ENCODE assay signal across 16 cellular contexts in genomic region chr15:85072917-85073316, GRCh38.
DNase-seq lines count a peak whose midpoint lies in the region; ATAC-seq and TF ChIP-seq lines count a peak whose summit lies in the region.
"Had no signal": no experiment of that assay in that cellular context is flagged by ENCODE, and none has a peak within 500 bp of the region (broad histone marks: within the 10 kb centered on the region; RNA-seq: fewer than 3 reads in every experiment).

No MANE protein-coding gene starts in this region.

- intact Hi-C loops in IMR-90 (cut with micrococcal nuclease) = no loop called here
- intact Hi-C loops in sciatic nerve (cut with DNase I) = no loop called here

- peak overlapping the region; percentile 10 for H2BK5ac ChIP-seq in IMR-90 (ENCODE audit: low read depth, low read length, poor library complexity, severe bottlenecking)

- H3K4me3 Mint-ChIP-seq in activated naive CD8-positive, alpha-beta T cell treated with anti-CD3 and anti-CD28 coated beads, Interleukin-2, amount 50 U/mL, for 24 hours = peak overlapping the region; percentile 7
- H3K4me3 Mint-ChIP-seq in stimulated activated naive CD8-positive, alpha-beta T cell treated with anti-CD3 and anti-CD28 coated beads, Interleukin-15, amount 100 ng/mL, for 72 hours = peak overlapping the region; percentile 56 to 79
- H3K4me3 Mint-ChIP-seq: CD14-positive monocyte, HFFc6 had no signal

- no peak overlapping the region for H3K56ac ChIP-seq in IMR-90 (ENCODE audit: extremely low read depth, insufficient read depth, low read length)

- no peaks in the 10 kb centered on the region for H3K9me3 Mint-ChIP-seq in activated naive CD4-positive, alpha-beta T cell treated with anti-CD3 and anti-CD28 coated beads, Interleukin-2, amount 50 U/mL, for 72 hours
- H3K9me3 Mint-ChIP-seq in activated naive CD8-positive, alpha-beta T cell treated with anti-CD3 and anti-CD28 coated beads, Interleukin-2, amount 50 U/mL, for 24 hours = no peaks in the 10 kb centered on the region
- no peaks in the 10 kb centered on the region for H3K9me3 Mint-ChIP-seq in stimulated activated naive CD8-positive, alpha-beta T cell treated with anti-CD3 and anti-CD28 coated beads, Interleukin-15, amount 100 ng/mL, for 72 hours
- H3K9me3 Mint-ChIP-seq: CD14-positive monocyte, HFFc6 had no signal

- H3K14ac ChIP-seq in IMR-90 (replicated peaks; ENCODE audit: low read depth, low read length) = no peak overlapping the region

- no peaks in the 10 kb centered on the region for H3K9me3 ChIP-seq in IMR-90 (ENCODE audit: control insufficient read depth, insufficient read depth, low read length)

- peaks cover 3% of the 10 kb centered on the region; the same call in 1 of the 2 replicates for H3K4me1 ChIP-seq in IMR-90 (ENCODE audit: control insufficient read depth, insufficient read depth, low read length)

- H3K4me3 ChIP-seq in IMR-90 (ENCODE audit: insufficient read depth, low read depth, low read length) = no peak overlapping the region

- H3K4me1 Mint-ChIP-seq in activated naive CD8-positive, alpha-beta T cell treated with anti-CD3 and anti-CD28 coated beads, Interleukin-2, amount 50 U/mL, for 24 hours = peaks cover 17% of the 10 kb centered on the region
- peaks cover 25% of the 10 kb centered on the region for H3K4me1 Mint-ChIP-seq in stimulated activated naive CD8-positive, alpha-beta T cell treated with anti-CD3 and anti-CD28 coated beads, Interleukin-15, amount 100 ng/mL, for 72 hours
- H3K4me1 Mint-ChIP-seq: CD14-positive monocyte had no signal

- POLR2A ChIA-PET in IMR-90 (lab: Charles Lee; ENCODE audit: unreplicated experiment) = no interaction called here

- no peak overlapping the region for H3K4me2 ChIP-seq in IMR-90 (ENCODE audit: low read depth, low read length)
- H3K4me2 ChIP-seq: KMS-11 had no signal

- H2AFZ ChIP-seq in IMR-90 (replicated peaks; ENCODE audit: low read length, poor library complexity) = no peak overlapping the region

- peaks cover 6% of the 10 kb centered on the region; the same call in 1 of the 2 replicates for H3K9me1 ChIP-seq in IMR-90 (ENCODE audit: insufficient read depth, low read length)

- H3K36me3 ChIP-seq in IMR-90 (ENCODE audit: control insufficient read depth, insufficient read depth, low read length) = peaks cover 10% of the 10 kb centered on the region

- CTCF ChIA-PET in IMR-90 (lab: Yijun Ruan, JAX) = interaction anchor here (0.8 kb wide), 2 partner anchors 9 to 12 kb away, joined by 3 to 4 read pairs; no protein-coding TSS in a partner anchor

- no peak for TF ChIP-seq POLR2A in IMR-90 (IDR thresholded peaks at IDR 0.05; ENCODE audit: low read depth, low read length)

- H3K23ac ChIP-seq in IMR-90 (ENCODE audit: low read depth, low read length) = no peak overlapping the region

- H3K27me3 Mint-ChIP-seq in activated naive CD8-positive, alpha-beta T cell treated with anti-CD3 and anti-CD28 coated beads, Interleukin-2, amount 50 U/mL, for 24 hours = no peaks in the 10 kb centered on the region
- no peaks in the 10 kb centered on the region for H3K27me3 Mint-ChIP-seq in stimulated activated naive CD8-positive, alpha-beta T cell treated with anti-CD3 and anti-CD28 coated beads, Interleukin-15, amount 100 ng/mL, for 72 hours

- TF ChIP-seq CTCF in IMR-90 (conservative IDR thresholded peaks at IDR 0.05; ENCODE audit: low read depth, low read length) = no peak

- no peak overlapping the region for H4K8ac ChIP-seq in IMR-90 (ENCODE audit: low read depth in 2 of 2, low read length in 2 of 2)

- in situ Hi-C loops in IMR-90 (cut with MboI; ENCODE audit: low sequenced_read_pairs) = loop anchor here (10.0 kb wide), 1 partner anchor 58 kb away; no protein-coding TSS in a partner anchor

- DNase-seq in activated naive CD4-positive, alpha-beta T cell treated with anti-CD3 and anti-CD28 coated beads, Interleukin-2, amount 50 U/mL, for 72 hours (ENCODE audit: low spot score in 2 of 2) = no peak
- DNase-seq in activated naive CD4-positive, alpha-beta T cell treated with anti-CD3 and anti-CD28 coated beads, Interleukin-2, amount 50 U/mL, for 16 hours = no peak
- DNase-seq in IMR-90 (no peak), sciatic nerve (ENCODE audit: low spot score) (no peak)
- no peak for DNase-seq in activated naive CD8-positive, alpha-beta T cell treated with anti-CD3 and anti-CD28 coated beads, Interleukin-2, amount 50 U/mL, for 24 hours
- DNase-seq in stimulated activated naive CD8-positive, alpha-beta T cell treated with anti-CD3 and anti-CD28 coated beads, Interleukin-15, amount 100 ng/mL, for 72 hours = no peak
- DNase-seq: DMS79, H7, NCI-H1417, NCI-H187, NCI-H2227 treated with DMSO at 0.1 percent for 48 hours, NCI-H510A treated with DMSO at 0.1 percent for 48 hours had no signal

- no peaks in the 10 kb centered on the region for H4K20me1 ChIP-seq in IMR-90 (ENCODE audit: insufficient read depth, low read length)

- H3K36me3 Mint-ChIP-seq in activated naive CD4-positive, alpha-beta T cell treated with anti-CD3 and anti-CD28 coated beads, Interleukin-2, amount 50 U/mL, for 72 hours = peaks cover 0 to 10% of the 10 kb centered on the region in 2 donors
- H3K36me3 Mint-ChIP-seq in activated naive CD8-positive, alpha-beta T cell treated with anti-CD3 and anti-CD28 coated beads, Interleukin-2, amount 50 U/mL, for 24 hours (ENCODE audit: low read depth) = peaks cover 31% of the 10 kb centered on the region

- H3K9ac ChIP-seq in IMR-90 (ENCODE audit: low read depth, low read length) = no peak overlapping the region
- H3K9ac ChIP-seq: KMS-11 had no signal

- dilution Hi-C loops in IMR-90 (cut with HindIII; ENCODE audit: low sequenced_read_pairs, unreplicated experiment) = no loop called here

- ATAC-seq in activated naive CD4-positive, alpha-beta T cell treated with anti-CD3 and anti-CD28 coated beads, Interleukin-2, amount 50 U/mL, for 72 hours = peak in 1 of 2 donors; percentile 14
- ATAC-seq in IMR-90 (ENCODE audit: low read depth) (no peak), sciatic nerve (no peak), HG02588 (IDR thresholded peaks at IDR 0.05; ENCODE audit: unreplicated experiment) (no peak)
- no peak for ATAC-seq in activated naive CD8-positive, alpha-beta T cell treated with anti-CD3 and anti-CD28 coated beads, Interleukin-2, amount 50 U/mL, for 24 hours
- ATAC-seq in stimulated activated naive CD8-positive, alpha-beta T cell treated with anti-CD3 and anti-CD28 coated beads, Interleukin-15, amount 100 ng/mL, for 72 hours = no peak

- BruUV-seq in IMR-90 (replicated peaks; lab: Mats Ljungman, UMichigan) = no TSS peak

- peak overlapping the region; percentile 88 for H3K27ac Mint-ChIP-seq in activated naive CD4-positive, alpha-beta T cell treated with anti-CD3 and anti-CD28 coated beads, Interleukin-2, amount 50 U/mL, for 72 hours
- peak overlapping the region; percentile 61 for H3K27ac Mint-ChIP-seq in activated naive CD8-positive, alpha-beta T cell treated with anti-CD3 and anti-CD28 coated beads, Interleukin-2, amount 50 U/mL, for 24 hours
- peak overlapping the region; percentile 87 to 94 for H3K27ac Mint-ChIP-seq in stimulated activated naive CD8-positive, alpha-beta T cell treated with anti-CD3 and anti-CD28 coated beads, Interleukin-15, amount 100 ng/mL, for 72 hours
- H3K27ac Mint-ChIP-seq: HFFc6 had no signal

- H2AK9ac ChIP-seq in IMR-90 (replicated peaks; ENCODE audit: low read depth, low read length, poor library complexity) = no peak overlapping the region

- H2BK120ac ChIP-seq in IMR-90 (ENCODE audit: low read depth, low read length) = no peak overlapping the region

- no peak overlapping the region for H2AK5ac ChIP-seq in IMR-90 (ENCODE audit: low read depth, low read length)

- H3K18ac ChIP-seq in IMR-90 (ENCODE audit: low read depth, low read length) = no peak overlapping the region; the same call in 1 of the 2 replicates

- TF ChIP-seq RAD21 in IMR-90 (IDR thresholded peaks at IDR 0.05; ENCODE audit: low read length) = no peak

- no CpG with 5 or more reads among the region's 4 CpGs for WGBS in IMR-90 (ENCODE audit: extremely low coverage in 2 of 2, insufficient read length in 1 of 2), 2 experiments

- H4K91ac ChIP-seq in IMR-90 (ENCODE audit: insufficient read depth, low read depth, low read length) = no peak overlapping the region

- H4K5ac ChIP-seq in IMR-90 (ENCODE audit: low read depth, low read length) = no peak overlapping the region

- H3K27ac ChIP-seq in IMR-90 (ENCODE audit: insufficient read depth, low read length) = no peak overlapping the region
- H3K27ac ChIP-seq: KMS-11 had no signal

- no peak overlapping the region for H2BK20ac ChIP-seq in IMR-90 (ENCODE audit: low read depth, low read length)

- no peak overlapping the region for H2BK15ac ChIP-seq in IMR-90 (ENCODE audit: low read depth, low read length)

- no peak overlapping the region for H3K4ac ChIP-seq in IMR-90 (ENCODE audit: low read depth, low read length)

- H3K79me1 ChIP-seq in IMR-90 (ENCODE audit: low read depth in 1 of 2, low read length in 2 of 2) = peaks cover 33 to 55% of the 10 kb centered on the region in 2 experiments

- H3K27me3 ChIP-seq in IMR-90 (ENCODE audit: control insufficient read depth, insufficient read depth, low read length) = no peaks in the 10 kb centered on the region

TF ChIP-seq in IMR-90, 13 proteins besides CTCF, POLR2A, EP300 and RAD21 (continues in another document):
- TF ChIP-seq MXI1 (IDR thresholded peaks at IDR 0.05; ENCODE audit: borderline replicate concordance, low read depth, low read length) (no peak), FOS (IDR thresholded peaks at IDR 0.05; ENCODE audit: low read depth, low read length) (no peak), ELK1 (IDR thresholded peaks at IDR 0.05; ENCODE audit: borderline replicate concordance, low read depth, low read length) (no peak), RFX5 (IDR thresholded peaks at IDR 0.05; ENCODE audit: low read depth, low read length) (no peak), USF2 (IDR thresholded peaks at IDR 0.05; ENCODE audit: low read depth, low read length) (no peak), BHLHE40 (IDR thresholded peaks at IDR 0.05; ENCODE audit: low read depth, low read length) (no peak), CEBPB (IDR thresholded peaks at IDR 0.05; ENCODE audit: low read depth, low read length) (no peak)
